ENCODE assay signal across 14 cellular contexts in genomic region chr6:129901910-129902309, GRCh38. TPM values are rescaled to one million over a fixed set of nuclear protein-coding genes. Genes with fewer than 3 reads are reported as not detected.
A peak's percentile ranks its signal among the peaks of the same experiment; 100 is the strongest.
DNase-seq lines count a peak whose midpoint lies in the region; ATAC-seq and TF ChIP-seq lines count a peak whose summit lies in the region.
"Had no signal": no experiment of that assay in that cellular context is flagged by ENCODE, and none has a peak within 500 bp of the region (broad histone marks: within the 10 kb centered on the region; RNA-seq: fewer than 3 reads in every experiment).

No MANE protein-coding gene starts in this region.

- TF ChIP-seq CTCF in RWPE1 (conservative IDR thresholded peaks at IDR 0.05; ENCODE audit: low read depth) = no peak

- H3K27me3 ChIP-seq in right cardiac atrium (ENCODE audit: control insufficient read depth, insufficient read depth) = no peaks in the 10 kb centered on the region

- H3K27ac ChIP-seq in RWPE1 (no peak overlapping the region), right cardiac atrium (ENCODE audit: low read length) (no peak overlapping the region)
- H3K27ac ChIP-seq: cardiac muscle cell, psoas muscle had no signal

- POLR2A ChIA-PET in RWPE1 (lab: Yijun Ruan, JAX; ENCODE audit: low non-redundant PET) = no interaction called here

- peak; percentile 63 for ATAC-seq in GM18907 (IDR thresholded peaks at IDR 0.05; ENCODE audit: unreplicated experiment)
- peak; percentile 62 for ATAC-seq in HG02938 (IDR thresholded peaks at IDR 0.05; ENCODE audit: unreplicated experiment)
- no peak for ATAC-seq in right cardiac atrium
- ATAC-seq in left colon = no peak
- ATAC-seq: psoas muscle had no signal

- peak; percentile 52 for DNase-seq in RWPE1 (ENCODE audit: low spot score)
- peak; percentile 52 for DNase-seq in renal cortical epithelial cell (ENCODE audit: low read depth)
- DNase-seq in right cardiac atrium = no peak
- DNase-seq in activated CD4-positive, alpha-beta T cell treated with anti-CD3 and anti-CD28 coated beads, Interleukin-2, amount 50 U/mL, for 4 hours = no peak
- no peak for DNase-seq in left colon
- no peak for DNase-seq in putamen (ENCODE audit: low spot score)
- DNase-seq: activated CD4-positive, alpha-beta T cell treated with anti-CD3 and anti-CD28 coated beads, Interleukin-2, amount 10 ng/mL, durations not matched to agents 7 days and 5 days; CD8-positive, alpha-beta memory T cell; KG1; NCI-H2107; psoas muscle had no signal

- intact Hi-C loops in right cardiac atrium (cut with DNase I) (no loop called here), left colon (cut with DNase I, micrococcal nuclease) (no loop called here)

- H3K4me3 ChIP-seq in right cardiac atrium (ENCODE audit: low read length) = no peak overlapping the region
- H3K4me3 ChIP-seq: cardiac muscle cell, psoas muscle had no signal

- no peaks in the 10 kb centered on the region for H3K4me1 ChIP-seq in right cardiac atrium (ENCODE audit: control insufficient read depth, insufficient read depth, low read length)
- H3K4me1 ChIP-seq: psoas muscle had no signal

- CTCF ChIA-PET in RWPE1 (lab: Yijun Ruan, JAX) = interaction anchor here (0.6 kb wide), 1 partner anchor 34 kb away, joined by 4 read pairs; no protein-coding TSS in a partner anchor

- H3K9me3 ChIP-seq in right cardiac atrium (ENCODE audit: control insufficient read depth, low read length) = no peaks in the 10 kb centered on the region
- H3K9me3 ChIP-seq: psoas muscle had no signal

RNA-seq across cellular contexts. Expression of gene TMEM244, which starts 40.8 kb away (rescaled TPM):
- not detected in 2 replicates for total RNA-seq in renal cortical epithelial cell
- total RNA-seq in right cardiac atrium = not detected
- polyA plus RNA-seq in right cardiac atrium = not detected
- not detected for total RNA-seq in left colon
- total RNA-seq: activated CD4-positive, alpha-beta T cell treated with anti-CD3 and anti-CD28 coated beads, Interleukin-2, amount 10 ng/mL, durations not matched to agents 7 days and 5 days; cardiac muscle cell; psoas muscle had no signal
- polyA plus RNA-seq: cardiac muscle cell, psoas muscle had no signal

Comparison
In these comparisons a context has a peak if more than half of its experiments do, and no peak if none do; other contexts are left out.
1. ATAC-seq: peak in GM18907 (single experiment) and HG02938 (single experiment); none in right cardiac atrium (0 of 2) and left colon (single experiment).
2. DNase-seq: peak in RWPE1 (single experiment) and renal cortical epithelial cell (single experiment); none in right cardiac atrium (0 of 3), activated CD4-positive, alpha-beta T cell treated with anti-CD3 and anti-CD28 coated beads, Interleukin-2, amount 50 U/mL, for 4 hours (0 of 2), left colon (0 of 2) and putamen (single experiment).